In genomic region chr1:67582625-67583461, GRCh38 we compare ENCODE assay signal across 1 cellular context.
TF ChIP-seq lines count a peak whose summit lies in the region.

No MANE protein-coding gene starts in this region.

TF ChIP-seq in H1, 55 proteins besides CTCF, POLR2A, EP300 and RAD21 (continued from another document):
- TF ChIP-seq FOSL1 (IDR thresholded peaks at IDR 0.05; ENCODE audit: insufficient read depth, low read depth, low read length), result no peak
- no peak for TF ChIP-seq SIRT6 (IDR thresholded peaks at IDR 0.05; ENCODE audit: low read length)
- TF ChIP-seq SP4 (IDR thresholded peaks at IDR 0.05; ENCODE audit: low read length), result no peak
- TF ChIP-seq NANOG (IDR thresholded peaks at IDR 0.05; ENCODE audit: insufficient read depth, low read depth, low read length, poor library complexity, severe bottlenecking), result no peak
- TF ChIP-seq CBX8 (IDR thresholded peaks at IDR 0.05; ENCODE audit: borderline replicate concordance, low read depth, low read length), result no peak
- TF ChIP-seq USF2 (IDR thresholded peaks at IDR 0.05; ENCODE audit: low read length), result no peak
- TF ChIP-seq SIX5 (IDR thresholded peaks at IDR 0.05; ENCODE audit: low read depth, low read length), result no peak
- TF ChIP-seq SAP30 (IDR thresholded peaks at IDR 0.05; ENCODE audit: insufficient read depth, insufficient replicate concordance, low read length), result no peak
- no peak for TF ChIP-seq JUND (IDR thresholded peaks at IDR 0.05; ENCODE audit: low read length)
- no peak for TF ChIP-seq BACH1 (IDR thresholded peaks at IDR 0.05; ENCODE audit: low read length)
- TF ChIP-seq ASH2L (IDR thresholded peaks at IDR 0.05; ENCODE audit: low read length), result no peak
- TF ChIP-seq SUZ12 (IDR thresholded peaks at IDR 0.05; ENCODE audit: low read length), result no peak
